In the genomic region with DNA sequence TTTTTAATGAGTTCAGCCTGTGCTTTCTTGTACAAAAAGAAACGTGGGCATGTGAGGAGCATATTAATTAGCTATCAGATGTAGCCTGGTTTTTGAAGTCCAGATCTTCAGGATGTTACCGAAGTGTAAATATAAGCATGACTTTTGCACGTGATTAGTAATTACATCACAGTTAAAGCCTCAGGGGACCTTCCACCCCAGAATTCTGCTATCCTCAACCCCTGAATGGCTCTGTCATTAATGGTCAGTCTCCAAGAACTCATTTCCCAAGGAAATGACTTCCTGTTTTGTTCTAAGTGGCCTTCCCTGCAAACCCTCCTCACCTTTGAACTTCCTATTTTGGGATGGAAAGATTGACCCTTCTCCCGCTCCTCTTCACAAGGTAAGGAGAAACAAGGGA, we compare ENCODE assay signal across 26 cellular contexts. TPM values are rescaled to one million over a fixed set of nuclear protein-coding genes. Genes with fewer than 3 reads are reported as not detected.
DNase-seq lines count a peak whose midpoint lies in the region; ATAC-seq and TF ChIP-seq lines count a peak whose summit lies in the region.
"Had no signal": no experiment of that assay in that cellular context is flagged by ENCODE, and none has a peak within 500 bp of the region (broad histone marks: within the 10 kb centered on the region; RNA-seq: fewer than 3 reads in every experiment).

No MANE protein-coding gene starts in this region.

- peak overlapping the region in 42 of 59 donors; percentile 9 to 98 (median 76) for H3K27ac ChIP-seq in dorsolateral prefrontal cortex
- no peak overlapping the region for H3K27ac ChIP-seq in mesenchymal stem cell (ENCODE audit: low read length, poor library complexity, severe bottlenecking)
- H3K27ac ChIP-seq in subcutaneous abdominal adipose tissue (ENCODE audit: low read depth, low read length) = peak overlapping the region; percentile 40
- H3K27ac ChIP-seq in transverse colon = no peak overlapping the region
- H3K27ac ChIP-seq: gastroesophageal sphincter had no signal

- no peak for TF ChIP-seq POLR2A in transverse colon (IDR thresholded peaks at IDR 0.05)

- H2BK15ac ChIP-seq in mesenchymal stem cell (ENCODE audit: low read depth, poor library complexity, severe bottlenecking) = no peak overlapping the region

- TF ChIP-seq CTCF in dorsolateral prefrontal cortex (IDR thresholded peaks at IDR 0.05 in 54 of 56, conservative IDR thresholded peaks at IDR 0.05 in 2 of 56; ENCODE audit: low read depth in 1 of 56, partially characterized antibody in 56 of 56) (no peak), transverse colon (IDR thresholded peaks at IDR 0.05) (no peak)

- no peaks in the 10 kb centered on the region for H3K27me3 ChIP-seq in dorsolateral prefrontal cortex
- peaks cover 0 to 7% of the 10 kb centered on the region in 2 experiments for H3K27me3 ChIP-seq in mesenchymal stem cell (ENCODE audit: control insufficient read depth in 1 of 2, insufficient read depth in 1 of 2, low read length in 2 of 2)
- H3K27me3 ChIP-seq in subcutaneous abdominal adipose tissue (ENCODE audit: control insufficient read depth in 5 of 5, insufficient read depth in 4 of 5, low read length in 5 of 5) = no peaks in the 10 kb centered on the region
- no peaks in the 10 kb centered on the region for H3K27me3 ChIP-seq in transverse colon
- H3K27me3 ChIP-seq: esophagus squamous epithelium, MG63, right atrium auricular region, tibial nerve had no signal

- no peak overlapping the region for H3K14ac ChIP-seq in mesenchymal stem cell (ENCODE audit: low read length in 2 of 2)

- in situ Hi-C loops in transverse colon (cut with MboI; ENCODE audit: low pct_ligation_motif_present in 1 of 4, low pct_unique_long_range_greater_than_20kb in 1 of 4, low sequenced_read_pairs in 3 of 4) = no loop called here

- H2BK12ac ChIP-seq in mesenchymal stem cell (ENCODE audit: low read length in 2 of 2) = no peak overlapping the region

- H3K4ac ChIP-seq in mesenchymal stem cell (ENCODE audit: low read depth in 1 of 2, low read length in 2 of 2) = no peak overlapping the region

- H3K4me3 ChIP-seq in dorsolateral prefrontal cortex (no peak overlapping the region), mesenchymal stem cell (ENCODE audit: insufficient read depth in 1 of 2, low read depth in 1 of 2, low read length in 2 of 2) (no peak overlapping the region), subcutaneous abdominal adipose tissue (ENCODE audit: low read depth in 1 of 5, low read length in 5 of 5) (no peak overlapping the region), transverse colon (no peak overlapping the region)
- H3K4me3 ChIP-seq: esophagus squamous epithelium, gastroesophageal sphincter, GM23338, MG63, right atrium auricular region, tibial nerve had no signal

- H4K91ac ChIP-seq in mesenchymal stem cell (ENCODE audit: low read length) = no peak overlapping the region

- no peak overlapping the region for H3K4me2 ChIP-seq in mesenchymal stem cell (ENCODE audit: low read length, poor library complexity, severe bottlenecking)
- H3K4me2 ChIP-seq: GM23338 had no signal

- no peak overlapping the region for H2BK120ac ChIP-seq in mesenchymal stem cell (ENCODE audit: low read depth, low read length)

- ATAC-seq in GM21619 (IDR thresholded peaks at IDR 0.05; ENCODE audit: unreplicated experiment) = no peak
- ATAC-seq: activated naive CD8-positive, alpha-beta T cell treated with anti-CD3 and anti-CD28 coated beads, Interleukin-2, amount 50 U/mL, for 24 hours; gastroesophageal sphincter; GM23338 had no signal

- H2AK5ac ChIP-seq in mesenchymal stem cell (ENCODE audit: low read length, severe bottlenecking) = no peak overlapping the region

- no peak overlapping the region for H2BK5ac ChIP-seq in mesenchymal stem cell (ENCODE audit: low read depth, low read length, poor library complexity, severe bottlenecking)

- TF ChIP-seq EP300 in transverse colon (IDR thresholded peaks at IDR 0.05; ENCODE audit: low read depth) = no peak

- H2AFZ ChIP-seq in mesenchymal stem cell (ENCODE audit: low read depth, low read length) = no peak overlapping the region
- H2AFZ ChIP-seq: GM23338 had no signal

- H3K23ac ChIP-seq in mesenchymal stem cell (ENCODE audit: low read length in 2 of 2) = no peak overlapping the region

- no peak overlapping the region for H3K18ac ChIP-seq in mesenchymal stem cell (ENCODE audit: low read depth in 1 of 2, low read length in 2 of 2)

- H3K36me3 ChIP-seq in mesenchymal stem cell (ENCODE audit: control insufficient read depth in 1 of 2, insufficient read depth in 2 of 2, low read depth in 1 of 2, low read length in 2 of 2) = no peaks in the 10 kb centered on the region
- H3K36me3 ChIP-seq in subcutaneous abdominal adipose tissue (ENCODE audit: control insufficient read depth in 5 of 5, insufficient read depth in 5 of 5, low read length in 5 of 5) = no peaks in the 10 kb centered on the region
- no peaks in the 10 kb centered on the region for H3K36me3 ChIP-seq in transverse colon
- H3K36me3 ChIP-seq: esophagus squamous epithelium, gastroesophageal sphincter, MG63, right atrium auricular region, tibial nerve had no signal

- H3K9ac ChIP-seq in mesenchymal stem cell (ENCODE audit: low read length) (no peak overlapping the region), subcutaneous abdominal adipose tissue (ENCODE audit: low read length in 5 of 5) (peak overlapping the region in 1 of 5 donors; percentile 1)

- H3K4me1 ChIP-seq in mesenchymal stem cell (ENCODE audit: control insufficient read depth, insufficient read depth, low read depth, low read length) = peaks cover 24% of the 10 kb centered on the region
- peaks cover 12 to 62% (median 53%) of the 10 kb centered on the region in 5 donors for H3K4me1 ChIP-seq in subcutaneous abdominal adipose tissue (ENCODE audit: control insufficient read depth in 5 of 5, insufficient read depth in 5 of 5, low read length in 5 of 5)
- H3K4me1 ChIP-seq in transverse colon = peaks cover 16 to 37% (median 33%) of the 10 kb centered on the region in 4 donors

- H4K8ac ChIP-seq in mesenchymal stem cell (ENCODE audit: low read length) = peak overlapping the region; percentile 43

- DNase-seq in DMS 273 (lab: John Stamatoyannopoulos, UW; ENCODE audit: unreplicated experiment) (peak; percentile 36), DMS 273 treated with DMSO at 0.1 percent for 48 hours (lab: John Stamatoyannopoulos, UW) (no peak), dorsolateral prefrontal cortex (no peak), mesenchymal stem cell (peak; percentile 29), transverse colon (no peak), MV-4-11 (lab: John Stamatoyannopoulos, UW) (no peak)
- DNase-seq: activated CD8-positive, alpha-beta memory T cell treated with anti-CD3 and anti-CD28 coated beads for 24 hours; activated gamma-delta T cell treated with Interleukin-2 at 50 U/mL for 16 hours; activated naive CD8-positive, alpha-beta T cell treated with anti-CD3 and anti-CD28 coated beads, Interleukin-2, amount 50 U/mL, for 24 hours; activated T-cell treated with anti-CD3 and anti-CD28 coated beads, Interleukin-2, amount 50 U/mL, for 24 hours; CD8-positive, alpha-beta memory T cell; esophagus squamous epithelium; HFFc6; MG63; NCI-H1417 treated with DMSO at 0.1 percent for 48 hours; NCI-H526 had no signal

- intact Hi-C loops in dorsolateral prefrontal cortex (cut with DNase I) = no loop called here
- intact Hi-C loops in transverse colon (cut with DNase I; ENCODE audit: low total_unique reads) = no loop called here

- peaks cover 8% of the 10 kb centered on the region for H3K79me1 ChIP-seq in mesenchymal stem cell (replicated peaks; ENCODE audit: low read length, poor library complexity, severe bottlenecking)

- WGBS in mesenchymal stem cell = 14% methylated on average over 3 of the region's 4 CpGs
- 65 to 70% methylated on average over 3 to 4 of the region's 4 CpGs for WGBS in transverse colon (ENCODE audit: low coverage in 1 of 2), 2 donors

- no peaks in the 10 kb centered on the region for H3K9me3 ChIP-seq in mesenchymal stem cell (ENCODE audit: control insufficient read depth, low read length)
- H3K9me3 ChIP-seq in subcutaneous abdominal adipose tissue (ENCODE audit: control insufficient read depth in 5 of 5, low read length in 5 of 5) = no peaks in the 10 kb centered on the region
- no peaks in the 10 kb centered on the region for H3K9me3 ChIP-seq in transverse colon
- H3K9me3 ChIP-seq: esophagus squamous epithelium, gastroesophageal sphincter, MG63, right atrium auricular region, tibial nerve had no signal

RNA-seq across cellular contexts. Expression of a gene that starts 2.1 kb away (rescaled TPM):
- total RNA-seq in dorsolateral prefrontal cortex (100 to 1,000 TPM in 119 of 120 experiments, 10 to 100 TPM in 1; 98.4 to 283 (median 185) TPM), transverse colon (10 to 100 TPM; 21.7 to 64.6 (median 38.7) TPM)
- 214 TPM for polyA plus RNA-seq in mesenchymal stem cell (2013, experiment 1 of 2)
- 220 TPM for polyA plus RNA-seq in mesenchymal stem cell (2013, experiment 2 of 2)

RNA-seq across cellular contexts. Expression of a gene that starts 47.9 kb away (rescaled TPM):
- total RNA-seq in dorsolateral prefrontal cortex (10 to 100 TPM; 40.9 to 83.1 (median 60.2) TPM), transverse colon (10 to 100 TPM; 18.9 to 72.9 (median 55.8) TPM)
- polyA plus RNA-seq in mesenchymal stem cell (2013, experiment 1 of 2) = 42.9 TPM
- polyA plus RNA-seq in mesenchymal stem cell (2013, experiment 2 of 2) = 44.5 TPM

RNA-seq across cellular contexts. Expression of a gene that starts 49.7 kb away (rescaled TPM):
- total RNA-seq in dorsolateral prefrontal cortex (1 to 10 TPM in 63 of 120 experiments, under 1 TPM in 36, not detected in 21; 0.28 to 4.3 (median 1.3) TPM), transverse colon (not detected)
- not detected for polyA plus RNA-seq in mesenchymal stem cell (2013, experiment 1 of 2)
- polyA plus RNA-seq in mesenchymal stem cell (2013, experiment 2 of 2) = not detected
- total RNA-seq: CD8-positive, alpha-beta memory T cell; gastroesophageal sphincter; HFFc6; osteocyte; right atrium auricular region; T-helper 1 cell treated with Interleukin-12 subunit alpha and Interleukin-12 subunit beta and Interleukin-4 antibody, amounts not matched to agents 30 ng/mL and 1 ng/mL, for 36 hours; tibial nerve had no signal
- polyA plus RNA-seq: CD8-positive, alpha-beta memory T cell had no signal

RNA-seq across cellular contexts. Expression of a gene that starts 49.7 kb away (rescaled TPM):
- total RNA-seq in dorsolateral prefrontal cortex = 1 to 10 TPM in 1 of 120 experiments, not detected in 119; 1.0 TPM
- not detected for polyA plus RNA-seq in mesenchymal stem cell (2013, experiment 1 of 2)
- not detected for polyA plus RNA-seq in mesenchymal stem cell (2013, experiment 2 of 2)
- not detected for total RNA-seq in transverse colon
- total RNA-seq: CD8-positive, alpha-beta memory T cell; esophagus squamous epithelium; gastroesophageal sphincter; GM23338; HFFc6; kidney epithelial cell; osteocyte; right atrium auricular region; SK-MEL-5; T-helper 1 cell treated with Interleukin-12 subunit alpha and Interleukin-12 subunit beta and Interleukin-4 antibody, amounts not matched to agents 30 ng/mL and 1 ng/mL, for 36 hours; tibial nerve had no signal
- polyA plus RNA-seq: CD8-positive, alpha-beta memory T cell; GM23338 had no signal

Comparison
In these comparisons a context has a peak if more than half of its experiments do, and no peak if none do; other contexts are left out.
1. DNase-seq: peak in DMS 273 (single experiment) and mesenchymal stem cell (single experiment); none in DMS 273 treated with DMSO at 0.1 percent for 48 hours (single experiment), dorsolateral prefrontal cortex (0 of 10), transverse colon (single experiment) and MV-4-11 (single experiment).
2. H3K27ac ChIP-seq: peak in dorsolateral prefrontal cortex (42 of 59) and subcutaneous abdominal adipose tissue (single experiment); none in mesenchymal stem cell (single experiment) and transverse colon (0 of 4).